Comparison of ENCODE assay signal across 8 cellular contexts in the genomic region with DNA sequence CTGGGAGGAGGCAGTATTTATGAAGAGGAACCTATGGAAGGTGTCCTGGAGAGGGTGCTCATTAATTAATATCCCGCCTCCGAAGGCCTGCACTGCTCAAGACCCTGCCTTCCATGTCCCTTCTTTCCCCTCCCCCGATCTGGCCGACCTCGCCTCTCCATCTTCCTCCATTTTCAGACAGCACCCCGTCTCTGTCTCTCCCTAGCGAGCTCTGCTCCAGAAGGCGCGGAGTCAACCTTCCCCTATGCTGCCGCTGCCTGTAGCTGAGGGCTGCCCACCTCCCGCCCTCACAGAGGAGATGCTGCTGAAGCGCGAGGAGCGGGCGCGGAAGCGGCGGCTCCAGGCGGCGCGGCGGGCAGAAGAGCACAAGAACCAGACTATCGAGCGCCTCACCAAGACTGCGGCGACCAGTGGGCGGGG. TPM values are rescaled to one million over a fixed set of nuclear protein-coding genes. Genes with fewer than 3 reads are reported as not detected.
DNase-seq lines count a peak whose midpoint lies in the region; ATAC-seq lines count a peak whose summit lies in the region.

No MANE protein-coding gene starts in this region.

- H3K9me3 Mint-ChIP-seq in activated T-cell treated with anti-CD3 and anti-CD28 coated beads, Interleukin-2, amount 50 U/mL, for 72 hours = no peaks in the 10 kb centered on the region
- H3K9me3 Mint-ChIP-seq in activated CD4-positive, alpha-beta memory T cell treated with anti-CD3 and anti-CD28 coated beads for 36 hours = no peaks in the 10 kb centered on the region
- H3K9me3 Mint-ChIP-seq in stimulated activated naive CD8-positive, alpha-beta T cell treated with anti-CD3 and anti-CD28 coated beads, Interleukin-15, amount 100 ng/mL, for 72 hours = no peaks in the 10 kb centered on the region

- intact Hi-C loops in activated CD4-positive, alpha-beta memory T cell treated with anti-CD3 and anti-CD28 coated beads for 36 hours (cut with micrococcal nuclease) = loop anchor here (1.0 to 10.0 kb wide), 2 partner anchors 8 to 1222 kb away; a partner anchor contains a TSS

- no peaks in the 10 kb centered on the region for H3K27me3 Mint-ChIP-seq in activated T-cell treated with anti-CD3 and anti-CD28 coated beads, Interleukin-2, amount 50 U/mL, for 72 hours (ENCODE audit: low read depth)
- peaks cover 2% of the 10 kb centered on the region for H3K27me3 Mint-ChIP-seq in activated CD4-positive, alpha-beta memory T cell treated with anti-CD3 and anti-CD28 coated beads for 36 hours
- H3K27me3 Mint-ChIP-seq in stimulated activated naive CD8-positive, alpha-beta T cell treated with anti-CD3 and anti-CD28 coated beads, Interleukin-15, amount 100 ng/mL, for 72 hours = no peaks in the 10 kb centered on the region

- peak overlapping the region; percentile 95 to 96 for H3K4me3 Mint-ChIP-seq in activated T-cell treated with anti-CD3 and anti-CD28 coated beads, Interleukin-2, amount 50 U/mL, for 72 hours
- H3K4me3 Mint-ChIP-seq in activated CD4-positive, alpha-beta memory T cell treated with anti-CD3 and anti-CD28 coated beads for 36 hours = peak overlapping the region; percentile 87
- peak overlapping the region; percentile 89 to 99 for H3K4me3 Mint-ChIP-seq in stimulated activated naive CD8-positive, alpha-beta T cell treated with anti-CD3 and anti-CD28 coated beads, Interleukin-15, amount 100 ng/mL, for 72 hours

- H3K36me3 Mint-ChIP-seq in activated T-cell treated with anti-CD3 and anti-CD28 coated beads, Interleukin-2, amount 50 U/mL, for 72 hours (ENCODE audit: insufficient read depth in 2 of 2) = peaks cover 5 to 14% of the 10 kb centered on the region in 2 donors
- peaks cover 13% of the 10 kb centered on the region for H3K36me3 Mint-ChIP-seq in activated CD4-positive, alpha-beta memory T cell treated with anti-CD3 and anti-CD28 coated beads for 36 hours

- no peak for DNase-seq in activated T-cell treated with anti-CD3 and anti-CD28 coated beads, Interleukin-2, amount 50 U/mL, for 72 hours
- DNase-seq in activated T-cell treated with anti-CD3 and anti-CD28 coated beads, Interleukin-2, amount 50 U/mL, for 1 hour = no peak
- no peak for DNase-seq in activated CD4-positive, alpha-beta memory T cell treated with anti-CD3 and anti-CD28 coated beads for 36 hours
- no peak for DNase-seq in stimulated activated naive CD8-positive, alpha-beta T cell treated with anti-CD3 and anti-CD28 coated beads, Interleukin-15, amount 100 ng/mL, for 72 hours
- no peak for DNase-seq in NCI-H2029 (lab: John Stamatoyannopoulos, UW)

- ATAC-seq in activated T-cell treated with anti-CD3 and anti-CD28 coated beads, Interleukin-2, amount 50 U/mL, for 72 hours (replicated peaks in 1 of 2) = no peak
- ATAC-seq in stimulated activated naive CD8-positive, alpha-beta T cell treated with anti-CD3 and anti-CD28 coated beads, Interleukin-15, amount 100 ng/mL, for 72 hours = no peak
- no peak for ATAC-seq in HG03135 (IDR thresholded peaks at IDR 0.05; ENCODE audit: unreplicated experiment)
- no peak for ATAC-seq in GM21786 (IDR thresholded peaks at IDR 0.05; ENCODE audit: unreplicated experiment)

- no peaks in the 10 kb centered on the region for H3K27me3 ChIP-seq in iPS-18a (ENCODE audit: control insufficient read depth, insufficient read depth, low read length)

- peaks cover 51% of the 10 kb centered on the region for H3K4me1 Mint-ChIP-seq in activated T-cell treated with anti-CD3 and anti-CD28 coated beads, Interleukin-2, amount 50 U/mL, for 72 hours (ENCODE audit: low read depth)
- peaks cover 58% of the 10 kb centered on the region for H3K4me1 Mint-ChIP-seq in activated CD4-positive, alpha-beta memory T cell treated with anti-CD3 and anti-CD28 coated beads for 36 hours (ENCODE audit: low read depth)
- peaks cover 67% of the 10 kb centered on the region for H3K4me1 Mint-ChIP-seq in stimulated activated naive CD8-positive, alpha-beta T cell treated with anti-CD3 and anti-CD28 coated beads, Interleukin-15, amount 100 ng/mL, for 72 hours

- peaks cover 6% of the 10 kb centered on the region for H3K4me1 ChIP-seq in iPS-18a (ENCODE audit: control insufficient read depth, low read depth, low read length)

- no peak overlapping the region for H3K27ac ChIP-seq in iPS-18a (ENCODE audit: low read length)

- no peaks in the 10 kb centered on the region for H3K9me3 ChIP-seq in iPS-18a (ENCODE audit: control insufficient read depth, low read depth, low read length)

- POLR2A ChIA-PET in activated CD4-positive, alpha-beta memory T cell treated with anti-CD3 and anti-CD28 coated beads for 36 hours (lab: Charles Lee) = interaction anchor here (0.9 to 3.0 kb wide), 4 partner anchors 25 to 253 kb away, joined by 3 to 11 read pairs (median 7); a partner anchor contains a TSS

- H3K9ac ChIP-seq in iPS-18a (ENCODE audit: low read length) = peak overlapping the region; percentile 51

- peak overlapping the region; percentile 93 for H3K27ac Mint-ChIP-seq in activated T-cell treated with anti-CD3 and anti-CD28 coated beads, Interleukin-2, amount 50 U/mL, for 72 hours
- H3K27ac Mint-ChIP-seq in activated CD4-positive, alpha-beta memory T cell treated with anti-CD3 and anti-CD28 coated beads for 36 hours = peak overlapping the region; percentile 99
- peak overlapping the region; percentile 96 to 99 for H3K27ac Mint-ChIP-seq in stimulated activated naive CD8-positive, alpha-beta T cell treated with anti-CD3 and anti-CD28 coated beads, Interleukin-15, amount 100 ng/mL, for 72 hours

- peaks cover 13% of the 10 kb centered on the region for H3K36me3 ChIP-seq in iPS-18a (ENCODE audit: control insufficient read depth, low read depth, low read length)

- H3K4me3 ChIP-seq in iPS-18a (ENCODE audit: low read length) = peak overlapping the region; percentile 74

- CTCF ChIA-PET in activated CD4-positive, alpha-beta memory T cell treated with anti-CD3 and anti-CD28 coated beads for 36 hours (lab: Charles Lee) = interaction anchor here (0.7 to 3.6 kb wide), 4 partner anchors 14 to 207 kb away, joined by 4 to 19 read pairs (median 14); a partner anchor contains a TSS

RNA-seq across cellular contexts. Expression of a gene that starts 1.1 kb away (rescaled TPM):
- total RNA-seq in activated T-cell treated with anti-CD3 and anti-CD28 coated beads, Interleukin-2, amount 50 U/mL, for 72 hours = 10 to 100 TPM; 65.0 to 87.7 TPM
- 10 to 100 TPM; 32.9 to 35.9 TPM for total RNA-seq in activated CD4-positive, alpha-beta memory T cell treated with anti-CD3 and anti-CD28 coated beads for 36 hours

RNA-seq across cellular contexts. Expression of a gene that starts 2.3 kb away (rescaled TPM):
- 10 to 100 TPM; 39.2 to 44.1 TPM for total RNA-seq in activated T-cell treated with anti-CD3 and anti-CD28 coated beads, Interleukin-2, amount 50 U/mL, for 72 hours
- 10 to 100 TPM; 32.8 to 35.0 TPM for total RNA-seq in activated CD4-positive, alpha-beta memory T cell treated with anti-CD3 and anti-CD28 coated beads for 36 hours

RNA-seq across cellular contexts. Expression of a gene that starts 8.0 kb away (rescaled TPM):
- total RNA-seq in activated T-cell treated with anti-CD3 and anti-CD28 coated beads, Interleukin-2, amount 50 U/mL, for 72 hours = 10 to 100 TPM; 64.7 to 65.1 TPM
- 10 to 100 TPM; 56.5 to 58.2 TPM for total RNA-seq in activated CD4-positive, alpha-beta memory T cell treated with anti-CD3 and anti-CD28 coated beads for 36 hours

RNA-seq across cellular contexts. Expression of a gene that starts 15.3 kb away (rescaled TPM):
- 10 to 100 TPM; 65.7 to 80.7 TPM for total RNA-seq in activated T-cell treated with anti-CD3 and anti-CD28 coated beads, Interleukin-2, amount 50 U/mL, for 72 hours
- total RNA-seq in activated CD4-positive, alpha-beta memory T cell treated with anti-CD3 and anti-CD28 coated beads for 36 hours = 100 to 1,000 TPM; 117 to 121 TPM

RNA-seq across cellular contexts. Expression of a gene that starts 15.4 kb away (rescaled TPM):
- 1 to 10 TPM; 3.1 to 4.8 TPM for total RNA-seq in activated T-cell treated with anti-CD3 and anti-CD28 coated beads, Interleukin-2, amount 50 U/mL, for 72 hours
- total RNA-seq in activated CD4-positive, alpha-beta memory T cell treated with anti-CD3 and anti-CD28 coated beads for 36 hours = 1 to 10 TPM; 1.4 to 1.6 TPM
